ENCODE assay signal across 8 cellular contexts in the genomic region with DNA sequence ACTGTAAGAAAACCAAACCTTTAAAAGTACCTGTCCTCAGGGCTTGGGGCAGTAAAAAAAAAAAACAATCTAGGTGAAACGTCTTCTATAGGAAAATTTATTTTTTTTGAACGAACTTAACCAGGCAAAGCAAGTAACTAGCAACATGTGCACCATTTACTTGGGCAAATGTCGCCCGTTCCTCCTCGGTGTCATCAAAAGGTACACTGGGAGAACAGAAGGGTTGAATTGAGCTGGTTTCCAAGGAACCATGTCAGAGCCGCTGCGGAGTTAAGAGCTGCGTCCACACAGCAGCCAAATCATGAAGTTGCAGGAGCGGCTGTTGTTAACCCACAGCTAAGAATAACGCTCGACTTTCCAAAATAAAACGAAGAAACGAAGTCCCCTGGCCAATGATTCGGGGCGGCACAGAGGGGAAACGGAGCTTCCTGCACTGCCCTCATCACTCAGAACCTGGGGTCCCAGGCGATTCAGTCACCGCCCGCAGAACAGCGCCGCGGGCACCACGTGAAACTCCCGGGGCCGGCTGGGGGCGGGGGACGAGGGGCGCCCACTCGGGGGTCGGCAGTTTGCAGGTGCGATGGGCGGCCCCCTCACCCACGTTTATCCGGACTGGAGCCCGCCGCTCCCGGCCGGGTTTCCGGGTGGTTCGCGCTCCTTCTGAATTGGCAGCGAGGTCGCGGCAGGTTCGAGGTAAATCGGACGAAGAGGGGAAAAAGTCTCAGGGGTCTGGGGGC. TPM values are rescaled to one million over a fixed set of nuclear protein-coding genes. Genes with fewer than 3 reads are reported as not detected.
A peak's percentile ranks its signal among the peaks of the same experiment; 100 is the strongest.
DNase-seq lines count a peak whose midpoint lies in the region; ATAC-seq and TF ChIP-seq lines count a peak whose summit lies in the region.
"Not testable (repeated sequence)": the region's sequence is repeated elsewhere in the genome, so short reads cannot be mapped to it uniquely, and the experiment has no call there.

No MANE protein-coding gene starts in this region.

- H3K27ac ChIP-seq in esophagus (ENCODE audit: low read depth in 2 of 2, low read length in 1 of 2), result peak overlapping the region; percentile 88 to 91
- peak overlapping the region; percentile 88 for H3K27ac ChIP-seq in lower lobe of right lung
- H3K27ac ChIP-seq in skeletal muscle tissue (ENCODE audit: low read depth, low read length), result peak overlapping the region; percentile 84
- peak overlapping the region; percentile 92 to 95 for H3K27ac ChIP-seq in uterus

- not testable (repeated sequence) for H3K9me3 Mint-ChIP-seq in T-helper 1 cell treated with Interleukin-12 subunit alpha and Interleukin-12 subunit beta and Interleukin-4 antibody, amounts not matched to agents 30 μg/mL and 1 μg/mL, for 36 hours; activated naive CD4-positive, alpha-beta T cell treated with anti-CD3 and anti-CD28 coated beads for 36 hours

- H3K4me1 Mint-ChIP-seq in T-helper 1 cell treated with Interleukin-12 subunit alpha and Interleukin-12 subunit beta and Interleukin-4 antibody, amounts not matched to agents 30 μg/mL and 1 μg/mL, for 36 hours (ENCODE audit: low read depth); activated naive CD4-positive, alpha-beta T cell treated with anti-CD3 and anti-CD28 coated beads for 36 hours (ENCODE audit: low read depth): not testable (repeated sequence)

- DNase-seq in GM13977 (ENCODE audit: low spot score), result peak; percentile 5
- peak; percentile 35 for DNase-seq in activated naive CD4-positive, alpha-beta T cell treated with anti-CD3 and anti-CD28 coated beads for 36 hours
- peak; percentile 45 for DNase-seq in lower lobe of right lung
- DNase-seq in uterus, result peak in 1 of 2 donors; percentile 15

- H3K4me1 ChIP-seq in esophagus (ENCODE audit: control insufficient read depth in 2 of 2, insufficient read depth in 2 of 2, low read length in 1 of 2); lower lobe of right lung; skeletal muscle tissue (ENCODE audit: control insufficient read depth in 3 of 3, insufficient read depth in 3 of 3, low read length in 3 of 3); uterus: not testable (repeated sequence)

- CTCF ChIA-PET in activated naive CD4-positive, alpha-beta T cell treated with anti-CD3 and anti-CD28 coated beads for 36 hours (lab: Charles Lee), result not testable (repeated sequence)

- H3K36me3 ChIP-seq in esophagus (ENCODE audit: control insufficient read depth in 2 of 2, insufficient read depth in 2 of 2, low read length in 1 of 2); lower lobe of right lung; skeletal muscle tissue (ENCODE audit: control insufficient read depth in 3 of 3, insufficient read depth in 3 of 3, low read length in 3 of 3); uterus: not testable (repeated sequence)

- ATAC-seq in HG03175 (IDR thresholded peaks at IDR 0.05; ENCODE audit: unreplicated experiment), result peak; percentile 13
- ATAC-seq in lower lobe of right lung, result not testable (repeated sequence)

- TF ChIP-seq CTCF in GM13977 (IDR thresholded peaks at IDR 0.05; ENCODE audit: extremely low read depth, insufficient read depth, missing control alignments); lower lobe of right lung (IDR thresholded peaks at IDR 0.05); uterus (IDR thresholded peaks at IDR 0.05): not testable (repeated sequence)

- H3K27me3 Mint-ChIP-seq in T-helper 1 cell treated with Interleukin-12 subunit alpha and Interleukin-12 subunit beta and Interleukin-4 antibody, amounts not matched to agents 30 μg/mL and 1 μg/mL, for 36 hours (ENCODE audit: low read depth); activated naive CD4-positive, alpha-beta T cell treated with anti-CD3 and anti-CD28 coated beads for 36 hours (ENCODE audit: low read depth): not testable (repeated sequence)

- peak overlapping the region; percentile 87 for H3K4me3 Mint-ChIP-seq in T-helper 1 cell treated with Interleukin-12 subunit alpha and Interleukin-12 subunit beta and Interleukin-4 antibody, amounts not matched to agents 30 μg/mL and 1 μg/mL, for 36 hours
- H3K4me3 Mint-ChIP-seq in activated naive CD4-positive, alpha-beta T cell treated with anti-CD3 and anti-CD28 coated beads for 36 hours, result peak overlapping the region; percentile 72

- not testable (repeated sequence) for H3K36me3 Mint-ChIP-seq in T-helper 1 cell treated with Interleukin-12 subunit alpha and Interleukin-12 subunit beta and Interleukin-4 antibody, amounts not matched to agents 30 μg/mL and 1 μg/mL, for 36 hours (ENCODE audit: low read depth); activated naive CD4-positive, alpha-beta T cell treated with anti-CD3 and anti-CD28 coated beads for 36 hours (ENCODE audit: low read depth)

- WGBS in esophagus, 2 donors, result 0 to 1% methylated on average over 13 to 45 of the region's 47 CpGs

- H3K4me3 ChIP-seq in esophagus (ENCODE audit: low read depth in 1 of 2, low read length in 2 of 2) (peak overlapping the region; percentile 65 to 84), lower lobe of right lung (peak overlapping the region; percentile 66), skeletal muscle tissue (ENCODE audit: low read length in 3 of 3) (peak overlapping the region; percentile 65 to 73 (median 70)), uterus (peak overlapping the region; percentile 57 to 66)

- peak overlapping the region; percentile 71 for H3K27ac Mint-ChIP-seq in T-helper 1 cell treated with Interleukin-12 subunit alpha and Interleukin-12 subunit beta and Interleukin-4 antibody, amounts not matched to agents 30 μg/mL and 1 μg/mL, for 36 hours
- not testable (repeated sequence) for H3K27ac Mint-ChIP-seq in activated naive CD4-positive, alpha-beta T cell treated with anti-CD3 and anti-CD28 coated beads for 36 hours

- intact Hi-C loops in activated naive CD4-positive, alpha-beta T cell treated with anti-CD3 and anti-CD28 coated beads for 36 hours (cut with micrococcal nuclease); lower lobe of right lung (cut with DNase I); uterus (cut with DNase I; ENCODE audit: low total_unique reads): not testable (repeated sequence)

- in situ Hi-C loops in GM13977 (cut with MboI; ENCODE audit: low pct_unique_long_range_greater_than_20kb, low sequenced_read_pairs, unreplicated experiment), result not testable (repeated sequence)

- peak overlapping the region; percentile 57 to 86 (median 67) for H3K9ac ChIP-seq in skeletal muscle tissue (ENCODE audit: low read depth in 1 of 3, low read length in 3 of 3)

- not testable (repeated sequence) for TF ChIP-seq POLR2A in uterus (IDR thresholded peaks at IDR 0.05)

- not testable (repeated sequence) for H3K27me3 ChIP-seq in esophagus (ENCODE audit: control insufficient read depth in 1 of 2, insufficient read depth in 2 of 2, low read length in 2 of 2); lower lobe of right lung (ENCODE audit: low read depth); skeletal muscle tissue (ENCODE audit: control insufficient read depth in 3 of 3, insufficient read depth in 3 of 3, low read length in 3 of 3); uterus

- H3K9me3 ChIP-seq in esophagus (ENCODE audit: control insufficient read depth in 2 of 2, insufficient read depth in 1 of 2, low read depth in 1 of 2, low read length in 1 of 2); lower lobe of right lung; skeletal muscle tissue (ENCODE audit: control insufficient read depth in 3 of 3, low read length in 3 of 3); uterus: not testable (repeated sequence)

RNA-seq across cellular contexts. Expression of a gene that starts 53.6 kb away (rescaled TPM):
- total RNA-seq in activated naive CD4-positive, alpha-beta T cell treated with anti-CD3 and anti-CD28 coated beads for 36 hours, result under 1 TPM in 1 of 2 experiments, not detected in 1; 0.37 TPM
- polyA plus RNA-seq in esophagus, result 1 to 10 TPM in 1 of 2 donors, under 1 TPM in 1; 0.68 to 4.5 TPM
- total RNA-seq in lower lobe of right lung, result 2.7 TPM
- 2.1 TPM for total RNA-seq in skeletal muscle tissue
- total RNA-seq in uterus, result 1 to 10 TPM in 3 of 4 donors, not detected in 1; 4.9 to 7.5 (median 5.1) TPM
